ENCODE assay signal across 10 cellular contexts in genomic region chr17:39737331-39737760, GRCh38. TPM values are rescaled to one million over a fixed set of nuclear protein-coding genes. Genes with fewer than 3 reads are reported as not detected.
DNase-seq lines count a peak whose midpoint lies in the region; ATAC-seq and TF ChIP-seq lines count a peak whose summit lies in the region.
"Had no signal": no experiment of that assay in that cellular context is flagged by ENCODE, and none has a peak within 500 bp of the region (broad histone marks: within the 10 kb centered on the region; RNA-seq: fewer than 3 reads in every experiment).

No MANE protein-coding gene starts in this region.

- H3K36me3 ChIP-seq in duodenal mucosa (ENCODE audit: control insufficient read depth in 1 of 2, insufficient read depth in 2 of 2, low read length in 2 of 2) (peaks cover 0 to 3% of the 10 kb centered on the region in 2 donors), lower lobe of right lung (no peaks in the 10 kb centered on the region), transverse colon (no peaks in the 10 kb centered on the region)

- no peak for TF ChIP-seq EP300 in transverse colon (IDR thresholded peaks at IDR 0.05; ENCODE audit: low read depth)

- H3K27me3 ChIP-seq in duodenal mucosa (ENCODE audit: control insufficient read depth in 1 of 2, insufficient read depth in 2 of 2, low read length in 2 of 2) (no peaks in the 10 kb centered on the region), lower lobe of right lung (ENCODE audit: low read depth) (peaks cover 35% of the 10 kb centered on the region), transverse colon (peaks cover 39% of the 10 kb centered on the region)

- H3K9ac ChIP-seq in duodenal mucosa (ENCODE audit: low read depth in 1 of 2, low read length in 2 of 2): peak overlapping the region; percentile 86 to 88

- TF ChIP-seq POLR2A in transverse colon (IDR thresholded peaks at IDR 0.05): no peak

- intact Hi-C loops in activated CD8-positive, alpha-beta T cell treated with anti-CD3 and anti-CD28 coated beads for 36 hours (cut with micrococcal nuclease): no loop called here
- intact Hi-C loops in lower lobe of right lung (cut with DNase I) (no loop called here), transverse colon (cut with DNase I; ENCODE audit: low total_unique reads) (no loop called here)

- no peaks in the 10 kb centered on the region for H3K9me3 Mint-ChIP-seq in activated CD8-positive, alpha-beta T cell treated with anti-CD3 and anti-CD28 coated beads for 36 hours
- no peaks in the 10 kb centered on the region for H3K9me3 Mint-ChIP-seq in activated CD8-positive, alpha-beta T cell treated with anti-CD3 and anti-CD28 coated beads, Interleukin-2, amount 10 ng/mL, durations not matched to agents 7 days and 5 days (ENCODE audit: insufficient read depth)

- ATAC-seq in activated CD8-positive, alpha-beta T cell treated with anti-CD3 and anti-CD28 coated beads for 36 hours: no peak
- no peak for ATAC-seq in activated CD8-positive, alpha-beta T cell treated with anti-CD3 and anti-CD28 coated beads, Interleukin-2, amount 10 ng/mL, durations not matched to agents 7 days and 5 days
- peak in 1 of 2 donors; percentile 2 for ATAC-seq in lower lobe of right lung

- H3K27me3 Mint-ChIP-seq in activated CD8-positive, alpha-beta T cell treated with anti-CD3 and anti-CD28 coated beads for 36 hours: peaks cover 13% of the 10 kb centered on the region
- peaks cover 26% of the 10 kb centered on the region for H3K27me3 Mint-ChIP-seq in activated CD8-positive, alpha-beta T cell treated with anti-CD3 and anti-CD28 coated beads, Interleukin-2, amount 10 ng/mL, durations not matched to agents 7 days and 5 days (ENCODE audit: low read depth)

- in situ Hi-C loops in transverse colon (cut with MboI; ENCODE audit: low pct_ligation_motif_present in 1 of 4, low pct_unique_long_range_greater_than_20kb in 1 of 4, low sequenced_read_pairs in 3 of 4): loop anchor here in 1 of 4 donors (25.0 kb wide), 1 partner anchor 100 kb away; the partner anchor contains the start of genes PPP1R1B and STARD3

- H3K9me3 ChIP-seq in duodenal mucosa (ENCODE audit: control insufficient read depth in 1 of 2, low read length in 2 of 2) (no peaks in the 10 kb centered on the region), lower lobe of right lung (no peaks in the 10 kb centered on the region), transverse colon (no peaks in the 10 kb centered on the region)

- peaks cover 21% of the 10 kb centered on the region for H3K4me1 Mint-ChIP-seq in activated CD8-positive, alpha-beta T cell treated with anti-CD3 and anti-CD28 coated beads for 36 hours (ENCODE audit: low read depth)
- H3K4me1 Mint-ChIP-seq in activated CD8-positive, alpha-beta T cell treated with anti-CD3 and anti-CD28 coated beads, Interleukin-2, amount 10 ng/mL, durations not matched to agents 7 days and 5 days (ENCODE audit: low read depth): peaks cover 31% of the 10 kb centered on the region

- no peak for TF ChIP-seq CTCF in activated CD8-positive, alpha-beta T cell treated with anti-CD3 and anti-CD28 coated beads for 36 hours (IDR thresholded peaks at IDR 0.05)
- TF ChIP-seq CTCF in lower lobe of right lung (IDR thresholded peaks at IDR 0.05) (no peak), transverse colon (IDR thresholded peaks at IDR 0.05) (no peak)

- POLR2A ChIA-PET in activated CD8-positive, alpha-beta T cell treated with anti-CD3 and anti-CD28 coated beads for 36 hours (lab: Charles Lee): no interaction called here
- POLR2A ChIA-PET in activated CD8-positive, alpha-beta T cell treated with anti-CD3 and anti-CD28 coated beads, Interleukin-2, amount 10 ng/mL, durations not matched to agents 7 days and 5 days (lab: Charles Lee): interaction anchor here (0.9 kb wide), 1 partner anchor 33 kb away, joined by 3 read pairs; no protein-coding TSS in a partner anchor

- H3K4me3 ChIP-seq in duodenal mucosa (ENCODE audit: low read depth in 1 of 2, low read length in 2 of 2) (peak overlapping the region; percentile 75 to 82), lower lobe of right lung (peak overlapping the region; percentile 62), transverse colon (peak overlapping the region in 3 of 4 donors; percentile 16 to 63 (median 50))

- DNase-seq in activated CD8-positive, alpha-beta T cell treated with anti-CD3 and anti-CD28 coated beads for 36 hours: no peak
- no peak for DNase-seq in activated CD8-positive, alpha-beta T cell treated with anti-CD3 and anti-CD28 coated beads, Interleukin-2, amount 10 ng/mL, durations not matched to agents 7 days and 5 days
- DNase-seq in lower lobe of right lung (no peak), transverse colon (no peak), AML-193 (lab: John Stamatoyannopoulos, UW) (no peak), NCI-H2171 treated with DMSO at 0.1 percent for 48 hours (lab: John Stamatoyannopoulos, UW) (no peak)
- DNase-seq in stimulated activated CD4-positive, alpha-beta T cell treated with anti-CD3 and anti-CD28 coated beads, Interleukin-4, amount 100 ng/mL, for 24 hours: no peak
- DNase-seq: erythroblast, T1000 had no signal

- WGBS in transverse colon (ENCODE audit: low coverage in 1 of 2), 2 donors: 38% methylated on average over 11 of the region's 11 CpGs; no CpG with 5 or more reads in 1 of the 2 donors

- H3K36me3 Mint-ChIP-seq in activated CD8-positive, alpha-beta T cell treated with anti-CD3 and anti-CD28 coated beads for 36 hours (ENCODE audit: low read depth): no peaks in the 10 kb centered on the region
- no peaks in the 10 kb centered on the region for H3K36me3 Mint-ChIP-seq in activated CD8-positive, alpha-beta T cell treated with anti-CD3 and anti-CD28 coated beads, Interleukin-2, amount 10 ng/mL, durations not matched to agents 7 days and 5 days (ENCODE audit: low read depth)

- H3K27ac Mint-ChIP-seq in activated CD8-positive, alpha-beta T cell treated with anti-CD3 and anti-CD28 coated beads for 36 hours: no peak overlapping the region
- no peak overlapping the region for H3K27ac Mint-ChIP-seq in activated CD8-positive, alpha-beta T cell treated with anti-CD3 and anti-CD28 coated beads, Interleukin-2, amount 10 ng/mL, durations not matched to agents 7 days and 5 days

- peak overlapping the region; percentile 86 for H3K27ac ChIP-seq in duodenal mucosa (ENCODE audit: low read depth, low read length)
- peak overlapping the region; percentile 76 for H3K27ac ChIP-seq in lower lobe of right lung
- peak overlapping the region; percentile 83 to 92 (median 90) for H3K27ac ChIP-seq in transverse colon

- H3K4me1 ChIP-seq in duodenal mucosa (ENCODE audit: control insufficient read depth in 1 of 2, insufficient read depth in 2 of 2, low read length in 2 of 2) (peaks cover 16 to 26% of the 10 kb centered on the region in 2 donors), lower lobe of right lung (peaks cover 24% of the 10 kb centered on the region), transverse colon (peaks cover 5 to 55% (median 32%) of the 10 kb centered on the region in 4 donors)

- CTCF ChIA-PET in activated CD8-positive, alpha-beta T cell treated with anti-CD3 and anti-CD28 coated beads for 36 hours (lab: Charles Lee): interaction anchor here (1.2 to 2.3 kb wide), 4 partner anchors 60 to 116 kb away, joined by 4 to 5 read pairs (median 5); no protein-coding TSS in a partner anchor
- CTCF ChIA-PET in activated CD8-positive, alpha-beta T cell treated with anti-CD3 and anti-CD28 coated beads, Interleukin-2, amount 10 ng/mL, durations not matched to agents 7 days and 5 days (lab: Charles Lee): no interaction called here

- H3K4me3 Mint-ChIP-seq in activated CD8-positive, alpha-beta T cell treated with anti-CD3 and anti-CD28 coated beads for 36 hours: peak overlapping the region; percentile 19
- H3K4me3 Mint-ChIP-seq in activated CD8-positive, alpha-beta T cell treated with anti-CD3 and anti-CD28 coated beads, Interleukin-2, amount 10 ng/mL, durations not matched to agents 7 days and 5 days: no peak overlapping the region

RNA-seq across cellular contexts. Expression of gene GRB7, which starts 0.4 kb away (rescaled TPM):
- 1 to 10 TPM in 1 of 2 experiments, not detected in 1; 1.2 TPM for total RNA-seq in activated CD8-positive, alpha-beta T cell treated with anti-CD3 and anti-CD28 coated beads for 36 hours
- total RNA-seq in activated CD8-positive, alpha-beta T cell treated with anti-CD3 and anti-CD28 coated beads, Interleukin-2, amount 10 ng/mL, durations not matched to agents 7 days and 5 days: under 1 TPM in 1 of 2 experiments, not detected in 1; 0.37 TPM
- total RNA-seq in lower lobe of right lung: 34.5 TPM
- total RNA-seq in transverse colon: 10 to 100 TPM; 25.9 to 44.5 (median 32.3) TPM

RNA-seq across cellular contexts. Expression of gene MIEN1, which starts 7.0 kb away (rescaled TPM):
- 10 to 100 TPM; 32.5 to 34.0 TPM for total RNA-seq in activated CD8-positive, alpha-beta T cell treated with anti-CD3 and anti-CD28 coated beads for 36 hours
- total RNA-seq in activated CD8-positive, alpha-beta T cell treated with anti-CD3 and anti-CD28 coated beads, Interleukin-2, amount 10 ng/mL, durations not matched to agents 7 days and 5 days: 10 to 100 TPM; 44.0 to 44.6 TPM
- total RNA-seq in lower lobe of right lung: 46.4 TPM
- 100 to 1,000 TPM in 3 of 4 donors, 10 to 100 TPM in 1; 99.3 to 215 (median 109) TPM for total RNA-seq in transverse colon

RNA-seq across cellular contexts. Expression of gene ERBB2, which starts 37.5 kb away (rescaled TPM):
- total RNA-seq in activated CD8-positive, alpha-beta T cell treated with anti-CD3 and anti-CD28 coated beads for 36 hours: 1 to 10 TPM; 5.2 TPM
- 1 to 10 TPM; 2.1 to 3.0 TPM for total RNA-seq in activated CD8-positive, alpha-beta T cell treated with anti-CD3 and anti-CD28 coated beads, Interleukin-2, amount 10 ng/mL, durations not matched to agents 7 days and 5 days
- total RNA-seq in lower lobe of right lung (96.1 TPM), transverse colon (100 to 1,000 TPM; 175 to 439 (median 234) TPM)

RNA-seq across cellular contexts. Expression of gene PGAP3, which starts 49.5 kb away (rescaled TPM):
- total RNA-seq in activated CD8-positive, alpha-beta T cell treated with anti-CD3 and anti-CD28 coated beads for 36 hours: 1 to 10 TPM; 6.4 to 7.4 TPM
- total RNA-seq in activated CD8-positive, alpha-beta T cell treated with anti-CD3 and anti-CD28 coated beads, Interleukin-2, amount 10 ng/mL, durations not matched to agents 7 days and 5 days: 10 to 100 TPM; 12.3 to 14.7 TPM
- total RNA-seq in lower lobe of right lung (20.7 TPM), transverse colon (10 to 100 TPM; 19.9 to 82.6 (median 46.2) TPM)

Comparison
In these comparisons a context has a peak if more than half of its experiments do, and no peak if none do; other contexts are left out.
1. RNA of gene GRB7, which starts 0.4 kb away (total RNA-seq): 25.9 to 44.5 TPM in transverse colon and 34.5 TPM in lower lobe of right lung (single experiment); 1.2 TPM in activated CD8-positive, alpha-beta T cell treated with anti-CD3 and anti-CD28 coated beads for 36 hours and 0.37 TPM in activated CD8-positive, alpha-beta T cell treated with anti-CD3 and anti-CD28 coated beads, Interleukin-2, amount 10 ng/mL, durations not matched to agents 7 days and 5 days; every median in the first group is over 10 times any median in the second.
2. RNA of gene ERBB2, which starts 37.5 kb away (total RNA-seq): 175 to 439 TPM in transverse colon and 96.1 TPM in lower lobe of right lung (single experiment); 5.2 TPM in activated CD8-positive, alpha-beta T cell treated with anti-CD3 and anti-CD28 coated beads for 36 hours and 2.1 to 3.0 TPM in activated CD8-positive, alpha-beta T cell treated with anti-CD3 and anti-CD28 coated beads, Interleukin-2, amount 10 ng/mL, durations not matched to agents 7 days and 5 days; every median in the first group is over 10 times any median in the second.
3. Peak in every context shown above with its lines, with median percentiles within 50 percentile points of each other: H3K27ac ChIP-seq and H3K4me3 ChIP-seq.